Comparison of ENCODE assay signal across 8 cellular contexts in genomic region chr16:21505751-21506520, GRCh38.
A peak's percentile ranks its signal among the peaks of the same experiment; 100 is the strongest.
DNase-seq lines count a peak whose midpoint lies in the region; ATAC-seq, FAIRE-seq and TF ChIP-seq lines count a peak whose summit lies in the region.
"Not testable (repeated sequence)": the region's sequence is repeated elsewhere in the genome, so short reads cannot be mapped to it uniquely, and the experiment has no call there.

No MANE protein-coding gene starts in this region.

- not testable (repeated sequence) for H3K4me3 ChIP-seq in BLaER1; MM.1S (ENCODE audit: low read length); colonic mucosa; HepG2 (replicated peaks in 1 of 3; ENCODE audit: insufficient read depth in 1 of 3, low read depth in 2 of 3, low read length in 3 of 3)

- H3K4me1 ChIP-seq in BLaER1: peaks cover 85% of the 10 kb centered on the region
- H3K4me1 ChIP-seq in MM.1S (ENCODE audit: low read length): peaks cover 18% of the 10 kb centered on the region
- H3K4me1 ChIP-seq in colonic mucosa: not testable (repeated sequence)
- peaks cover 84% of the 10 kb centered on the region for H3K4me1 ChIP-seq in HepG2 (ENCODE audit: insufficient read depth, low read length)

- not testable (repeated sequence) for DNase-seq in MM.1S; HepG2 (ENCODE audit: low spot score); natural killer cell treated with Interleukin-12 subunit alpha and Interleukin-12 subunit beta and Interleukin-15 and Interleukin-18, amount 100 ng/mL, for 72 hours (ENCODE audit: low spot score)
- DNase-seq in activated CD4-positive, alpha-beta T cell treated with anti-CD3 and anti-CD28 coated beads, Interleukin-2, amount 10 ng/mL, durations not matched to agents 7 days and 5 days: peak; percentile 2
- peak; percentile 7 for DNase-seq in activated T-helper 2 cell treated with anti-CD3 and anti-CD28 coated beads, Interferon-gamma antibody, Interleukin-2, Interleukin-4, amounts not matched to agents 10 μg/mL and 5 μg/mL and 100 μg/mL, durations not matched to agents 14 hours and 24 hours and 36 hours (ENCODE audit: low spot score)
- DNase-seq in colonic mucosa: peak; percentile 20

- 0 out of 2 replicates have a peak overlapping the region, but pooled peaks have one; percentile 67 for H3K27ac ChIP-seq in BLaER1
- not testable (repeated sequence) for H3K27ac ChIP-seq in MM.1S (ENCODE audit: low read length); HepG2 (ENCODE audit: extremely low read length, insufficient read depth, low read length)
- H3K27ac ChIP-seq in colonic mucosa: peak overlapping the region; percentile 80

- H3K4me2 ChIP-seq in BLaER1 (peak overlapping the region; percentile 93), MM.1S (ENCODE audit: low read depth, low read length) (peak overlapping the region; percentile 65; the same call in 1 of the 2 replicates)
- not testable (repeated sequence) for H3K4me2 ChIP-seq in HepG2 (ENCODE audit: low read depth, low read length)

- TF ChIP-seq CTCF in MM.1S (IDR thresholded peaks at IDR 0.05; ENCODE audit: low read length); colonic mucosa (IDR thresholded peaks at IDR 0.05); HepG2 (CRISPR knock-in tag; IDR thresholded peaks at IDR 0.05): not testable (repeated sequence)

- not testable (repeated sequence) for FAIRE-seq in HepG2 (lab: Jason Lieb, UNC)

- not testable (repeated sequence) for H3K9ac ChIP-seq in BLaER1; MM.1S (ENCODE audit: low read length); colonic mucosa (ENCODE audit: low read depth in 2 of 2, low read length in 2 of 2); HepG2 (ENCODE audit: insufficient read depth, low read depth, low read length)

- H3K9me3 Mint-ChIP-seq in activated CD4-positive, alpha-beta T cell treated with anti-CD3 and anti-CD28 coated beads, Interleukin-2, amount 10 ng/mL, durations not matched to agents 7 days and 5 days; activated T-helper 2 cell treated with anti-CD3 and anti-CD28 coated beads, Interferon-gamma antibody, Interleukin-2, Interleukin-4, amounts not matched to agents 10 μg/mL and 5 μg/mL and 100 μg/mL, durations not matched to agents 14 hours and 24 hours and 36 hours; natural killer cell treated with Interleukin-12 subunit alpha and Interleukin-12 subunit beta and Interleukin-15 and Interleukin-18, amount 100 ng/mL, for 72 hours; stimulated activated memory B cell treated with anti-CD40 and anti-IgM and Interleukin-4, amounts not matched to agents 10 μg/mL and 1 μg/mL and 100 μg/mL, for 72 hours: not testable (repeated sequence)

- in situ Hi-C loops in HepG2 (cut with HindIII; ENCODE audit: extremely low pct_ligation_motif_present, low pct_unique_long_range_greater_than_20kb): not testable (repeated sequence)

- H3K36me3 Mint-ChIP-seq in activated CD4-positive, alpha-beta T cell treated with anti-CD3 and anti-CD28 coated beads, Interleukin-2, amount 10 ng/mL, durations not matched to agents 7 days and 5 days (ENCODE audit: low read depth): peaks cover 31% of the 10 kb centered on the region
- peaks cover 55% of the 10 kb centered on the region for H3K36me3 Mint-ChIP-seq in activated T-helper 2 cell treated with anti-CD3 and anti-CD28 coated beads, Interferon-gamma antibody, Interleukin-2, Interleukin-4, amounts not matched to agents 10 μg/mL and 5 μg/mL and 100 μg/mL, durations not matched to agents 14 hours and 24 hours and 36 hours (ENCODE audit: low read depth)
- H3K36me3 Mint-ChIP-seq in natural killer cell treated with Interleukin-12 subunit alpha and Interleukin-12 subunit beta and Interleukin-15 and Interleukin-18, amount 100 ng/mL, for 72 hours: not testable (repeated sequence)
- peaks cover 36% of the 10 kb centered on the region for H3K36me3 Mint-ChIP-seq in stimulated activated memory B cell treated with anti-CD40 and anti-IgM and Interleukin-4, amounts not matched to agents 10 μg/mL and 1 μg/mL and 100 μg/mL, for 72 hours

- not testable (repeated sequence) for ATAC-seq in HepG2; natural killer cell treated with Interleukin-12 subunit alpha and Interleukin-12 subunit beta and Interleukin-15 and Interleukin-18, amount 100 ng/mL, for 72 hours; stimulated activated memory B cell treated with anti-CD40 and anti-IgM and Interleukin-4, amounts not matched to agents 10 μg/mL and 1 μg/mL and 100 μg/mL, for 72 hours

- CTCF ChIA-PET in activated CD4-positive, alpha-beta T cell treated with anti-CD3 and anti-CD28 coated beads, Interleukin-2, amount 10 ng/mL, durations not matched to agents 7 days and 5 days (lab: Charles Lee); HepG2 (lab: Yijun Ruan, JAX; ENCODE audit: low intra/inter-chr PET ratio, low total read pairs): not testable (repeated sequence)

- H3F3A ChIP-seq in MM.1S (ENCODE audit: insufficient read depth, low read length): peaks cover 47% of the 10 kb centered on the region

- H3K27me3 Mint-ChIP-seq in activated CD4-positive, alpha-beta T cell treated with anti-CD3 and anti-CD28 coated beads, Interleukin-2, amount 10 ng/mL, durations not matched to agents 7 days and 5 days; activated T-helper 2 cell treated with anti-CD3 and anti-CD28 coated beads, Interferon-gamma antibody, Interleukin-2, Interleukin-4, amounts not matched to agents 10 μg/mL and 5 μg/mL and 100 μg/mL, durations not matched to agents 14 hours and 24 hours and 36 hours (ENCODE audit: low read depth); natural killer cell treated with Interleukin-12 subunit alpha and Interleukin-12 subunit beta and Interleukin-15 and Interleukin-18, amount 100 ng/mL, for 72 hours; stimulated activated memory B cell treated with anti-CD40 and anti-IgM and Interleukin-4, amounts not matched to agents 10 μg/mL and 1 μg/mL and 100 μg/mL, for 72 hours: not testable (repeated sequence)

- peaks cover 60% of the 10 kb centered on the region for H3K4me1 Mint-ChIP-seq in activated CD4-positive, alpha-beta T cell treated with anti-CD3 and anti-CD28 coated beads, Interleukin-2, amount 10 ng/mL, durations not matched to agents 7 days and 5 days
- H3K4me1 Mint-ChIP-seq in activated T-helper 2 cell treated with anti-CD3 and anti-CD28 coated beads, Interferon-gamma antibody, Interleukin-2, Interleukin-4, amounts not matched to agents 10 μg/mL and 5 μg/mL and 100 μg/mL, durations not matched to agents 14 hours and 24 hours and 36 hours (ENCODE audit: low read depth): peaks cover 41% of the 10 kb centered on the region
- peaks cover 42 to 52% of the 10 kb centered on the region in 2 donors for H3K4me1 Mint-ChIP-seq in natural killer cell treated with Interleukin-12 subunit alpha and Interleukin-12 subunit beta and Interleukin-15 and Interleukin-18, amount 100 ng/mL, for 72 hours (ENCODE audit: low read depth in 2 of 2)
- peaks cover 68% of the 10 kb centered on the region for H3K4me1 Mint-ChIP-seq in stimulated activated memory B cell treated with anti-CD40 and anti-IgM and Interleukin-4, amounts not matched to agents 10 μg/mL and 1 μg/mL and 100 μg/mL, for 72 hours

- H3K9me2 ChIP-seq in MM.1S (replicated peaks; ENCODE audit: insufficient read depth, low read length): not testable (repeated sequence)

- H3K79me2 ChIP-seq in MM.1S (ENCODE audit: low read length) (peaks cover 81% of the 10 kb centered on the region), HepG2 (ENCODE audit: insufficient read depth, low read length) (peaks cover 81% of the 10 kb centered on the region)

- TF ChIP-seq EP300 in HepG2 (IDR thresholded peaks at IDR 0.05; ENCODE audit: low read depth in 2 of 2, low read length in 2 of 2); HepG2 (CRISPR knock-in tag; IDR thresholded peaks at IDR 0.05; ENCODE audit: borderline replicate concordance): not testable (repeated sequence)

- H4K20me1 ChIP-seq in BLaER1: peaks cover 92% of the 10 kb centered on the region
- peaks cover 29% of the 10 kb centered on the region for H4K20me1 ChIP-seq in MM.1S (ENCODE audit: insufficient read depth, low read length)
- H4K20me1 ChIP-seq in HepG2 (ENCODE audit: insufficient read depth, low read length): peaks cover 63% of the 10 kb centered on the region

- not testable (repeated sequence) for H3K9me3 ChIP-seq in BLaER1; MM.1S (replicated peaks; ENCODE audit: insufficient read depth, low read length); colonic mucosa; HepG2 (ENCODE audit: low read length)

- intact Hi-C loops in activated T-helper 2 cell treated with anti-CD3 and anti-CD28 coated beads, Interferon-gamma antibody, Interleukin-2, Interleukin-4, amounts not matched to agents 10 μg/mL and 5 μg/mL and 100 μg/mL, durations not matched to agents 14 hours and 24 hours and 36 hours (cut with micrococcal nuclease); colonic mucosa (cut with DNase I); HepG2 (cut with micrococcal nuclease; ENCODE audit: unreplicated experiment): not testable (repeated sequence)

- H3K27me3 ChIP-seq in BLaER1; MM.1S (replicated peaks; ENCODE audit: insufficient read depth, low read length); colonic mucosa; HepG2 (ENCODE audit: control insufficient read depth in 1 of 2, insufficient read depth in 2 of 2, low read length in 2 of 2): not testable (repeated sequence)

- H3K27ac Mint-ChIP-seq in activated CD4-positive, alpha-beta T cell treated with anti-CD3 and anti-CD28 coated beads, Interleukin-2, amount 10 ng/mL, durations not matched to agents 7 days and 5 days: peak overlapping the region; percentile 91
- H3K27ac Mint-ChIP-seq in activated T-helper 2 cell treated with anti-CD3 and anti-CD28 coated beads, Interferon-gamma antibody, Interleukin-2, Interleukin-4, amounts not matched to agents 10 μg/mL and 5 μg/mL and 100 μg/mL, durations not matched to agents 14 hours and 24 hours and 36 hours: peak overlapping the region; percentile 88
- H3K27ac Mint-ChIP-seq in natural killer cell treated with Interleukin-12 subunit alpha and Interleukin-12 subunit beta and Interleukin-15 and Interleukin-18, amount 100 ng/mL, for 72 hours: peak overlapping the region; percentile 94 to 96
- peak overlapping the region; percentile 93 for H3K27ac Mint-ChIP-seq in stimulated activated memory B cell treated with anti-CD40 and anti-IgM and Interleukin-4, amounts not matched to agents 10 μg/mL and 1 μg/mL and 100 μg/mL, for 72 hours

- H3K36me3 ChIP-seq in BLaER1 (peaks cover 25% of the 10 kb centered on the region), HepG2 (replicated peaks in 1 of 2; ENCODE audit: control insufficient read depth in 1 of 2, insufficient read depth in 2 of 2, low read length in 2 of 2) (peaks cover 19 to 29% of the 10 kb centered on the region in 2 experiments; a peak in 4 of 5 replicates)
- not testable (repeated sequence) for H3K36me3 ChIP-seq in MM.1S (replicated peaks; ENCODE audit: insufficient read depth, low read length); colonic mucosa

- not testable (repeated sequence) for TF ChIP-seq RAD21 in HepG2 (CRISPR knock-in tag; IDR thresholded peaks at IDR 0.05)

- H3K4me3 Mint-ChIP-seq in activated CD4-positive, alpha-beta T cell treated with anti-CD3 and anti-CD28 coated beads, Interleukin-2, amount 10 ng/mL, durations not matched to agents 7 days and 5 days: peak overlapping the region; percentile 79
- H3K4me3 Mint-ChIP-seq in activated T-helper 2 cell treated with anti-CD3 and anti-CD28 coated beads, Interferon-gamma antibody, Interleukin-2, Interleukin-4, amounts not matched to agents 10 μg/mL and 5 μg/mL and 100 μg/mL, durations not matched to agents 14 hours and 24 hours and 36 hours (ENCODE audit: low read depth): peak overlapping the region; percentile 78
- H3K4me3 Mint-ChIP-seq in natural killer cell treated with Interleukin-12 subunit alpha and Interleukin-12 subunit beta and Interleukin-15 and Interleukin-18, amount 100 ng/mL, for 72 hours: peak overlapping the region; percentile 92
- H3K4me3 Mint-ChIP-seq in stimulated activated memory B cell treated with anti-CD40 and anti-IgM and Interleukin-4, amounts not matched to agents 10 μg/mL and 1 μg/mL and 100 μg/mL, for 72 hours: peak overlapping the region; percentile 80

- TSS peak; percentile 22 for BruUV-seq in HepG2 (replicated peaks; lab: Mats Ljungman, UMichigan)

- WGBS in HepG2 (ENCODE audit: low lambda C conversion rate): 89% methylated on average over 6 of the region's 6 CpGs

- H2AFZ ChIP-seq in MM.1S (ENCODE audit: low read length); HepG2 (ENCODE audit: low read length): not testable (repeated sequence)

- POLR2A ChIA-PET in activated CD4-positive, alpha-beta T cell treated with anti-CD3 and anti-CD28 coated beads, Interleukin-2, amount 10 ng/mL, durations not matched to agents 7 days and 5 days (lab: Charles Lee); HepG2 (lab: Yijun Ruan, JAX): not testable (repeated sequence)

- TF ChIP-seq POLR2A in HepG2 (IDR thresholded peaks at IDR 0.05; ENCODE audit: insufficient read depth in 1 of 2, low read depth in 2 of 2, low read length in 2 of 2): not testable (repeated sequence)
